1 cellular context compared by ENCODE assay signal in genomic region chr15:100893261-100893963, GRCh38.
TF ChIP-seq lines count a peak whose summit lies in the region.

No MANE protein-coding gene starts in this region.

TF ChIP-seq in SK-N-SH treated with all-trans-retinoic acid at 6 μM for 48 hours, 23 proteins besides CTCF, POLR2A, EP300 and RAD21 (continued from another document):
- TF ChIP-seq CREB5 (CRISPR knock-in tag; IDR thresholded peaks at IDR 0.05; ENCODE audit: low read depth): no peak
- peak; percentile 87 for TF ChIP-seq ZFP3 (CRISPR knock-in tag; IDR thresholded peaks at IDR 0.05)
- no peak for TF ChIP-seq GLIS3 (CRISPR knock-in tag; IDR thresholded peaks at IDR 0.05)
- TF ChIP-seq SNAI2 (CRISPR knock-in tag; IDR thresholded peaks at IDR 0.05): no peak
- no peak for TF ChIP-seq RARB (CRISPR knock-in tag; IDR thresholded peaks at IDR 0.05)
